ENCODE assay signal across 27 cellular contexts in the genomic region with DNA sequence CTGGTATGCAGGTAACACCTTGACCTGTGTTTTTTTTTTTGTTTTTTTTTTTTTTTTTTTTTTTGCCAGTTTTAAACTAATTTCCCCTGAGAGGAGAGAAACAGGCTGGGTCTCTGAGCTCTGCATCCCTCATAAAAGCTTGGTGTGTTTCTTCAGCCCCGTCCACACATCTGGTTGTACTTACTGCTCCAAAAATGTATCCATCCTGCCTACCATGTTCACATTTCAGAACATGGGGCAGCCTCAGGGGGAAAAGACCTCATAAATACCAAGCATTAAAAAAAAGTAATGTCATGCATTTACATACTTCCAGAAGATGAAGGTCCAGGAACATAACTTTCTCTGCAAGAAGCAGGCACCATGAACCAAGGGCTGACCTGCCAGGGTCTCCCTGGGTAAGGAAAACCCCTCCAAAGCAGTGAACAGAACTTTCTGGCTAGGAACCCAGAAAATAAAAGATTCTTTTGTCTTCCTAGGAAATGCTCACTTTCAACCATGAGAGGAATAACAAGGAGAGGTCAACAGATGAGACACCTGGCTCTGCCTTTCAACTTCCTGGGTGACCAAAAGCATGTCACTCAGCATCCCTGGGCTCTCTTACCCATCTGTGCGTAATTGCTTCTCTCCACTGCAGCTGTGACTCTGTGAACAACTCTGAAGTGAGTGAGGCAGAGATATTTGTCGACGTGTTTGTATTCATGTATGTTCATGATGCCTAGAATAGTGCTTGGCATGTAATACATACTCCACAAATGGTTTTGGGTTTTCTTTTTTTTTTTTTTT.
DNase-seq lines count a peak whose midpoint lies in the region; ATAC-seq, FAIRE-seq and TF ChIP-seq lines count a peak whose summit lies in the region.
"Had no signal": no experiment of that assay in that cellular context is flagged by ENCODE, and none has a peak within 500 bp of the region (broad histone marks: within the 10 kb centered on the region; RNA-seq: fewer than 3 reads in every experiment).

No MANE protein-coding gene starts in this region.

- H3K9me3 ChIP-seq in adipocyte (ENCODE audit: control insufficient read depth, low read length), result peaks cover 3% of the 10 kb centered on the region

- H3K9ac ChIP-seq in adipocyte (ENCODE audit: low read length), result no peak overlapping the region
- H3K9ac ChIP-seq: BLaER1 treated with 17β-estradiol and CSF1 and Interleukin-3, amounts not matched to agents 10 nM and 100 nM; KMS-11 had no signal

- no peak for TF ChIP-seq CTCF in foreskin fibroblast (IDR thresholded peaks at IDR 0.05; ENCODE audit: low read depth, low read length)

- peaks cover 40% of the 10 kb centered on the region for H3K4me1 ChIP-seq in adipocyte (ENCODE audit: control insufficient read depth, insufficient read depth, low read length)
- H3K4me1 ChIP-seq: Caco-2 had no signal

- peak; percentile 36 for FAIRE-seq in HTR-8/SVneo (lab: Jason Lieb, UNC)
- FAIRE-seq: GM12892, H1, RCC 7860 had no signal

- H3K27me3 ChIP-seq in adipocyte (replicated peaks; ENCODE audit: control insufficient read depth, insufficient read depth, low read length), result no peaks in the 10 kb centered on the region
- H3K27me3 ChIP-seq: BLaER1 treated with 17β-estradiol and CSF1 and Interleukin-3, amounts not matched to agents 10 nM and 100 nM had no signal

- no peak overlapping the region for H3K4me3 Mint-ChIP-seq in activated CD4-positive, alpha-beta T cell treated with anti-CD3 and anti-CD28 coated beads, Interleukin-2, amount 10 ng/mL, durations not matched to agents 7 days and 5 days
- H3K4me3 Mint-ChIP-seq: CD4-positive, alpha-beta memory T cell had no signal

- intact Hi-C loops in sciatic nerve (cut with DNase I), result no loop called here

- H3K27me3 Mint-ChIP-seq in activated CD4-positive, alpha-beta T cell treated with anti-CD3 and anti-CD28 coated beads, Interleukin-2, amount 10 ng/mL, durations not matched to agents 7 days and 5 days, result peaks cover 16% of the 10 kb centered on the region

- no peak for DNase-seq in HTR-8/SVneo (ENCODE audit: insufficient read length, low spot score)
- DNase-seq in adipocyte (ENCODE audit: low read depth), result peak; percentile 69
- peak; percentile 40 to 81 for DNase-seq in foreskin fibroblast
- no peak for DNase-seq in sciatic nerve (ENCODE audit: low spot score)
- DNase-seq in activated CD4-positive, alpha-beta T cell treated with anti-CD3 and anti-CD28 coated beads, Interleukin-2, amount 10 ng/mL, durations not matched to agents 7 days and 5 days, result no peak
- no peak for DNase-seq in activated naive CD4-positive, alpha-beta T cell treated with Interleukin-2 at 50 U/mL for 16 hours
- DNase-seq in AG08395 (ENCODE audit: low spot score), result no peak
- DNase-seq: Caco-2; CD4-positive, alpha-beta memory T cell; DMS 273 treated with DMSO at 0.1 percent for 48 hours; DND-41; MV-4-11; NCI-H1105 treated with DMSO at 0.1 percent for 48 hours; NCI-H1694; NCI-H2081; NCI-H446; NCI-H526; OCI-M1; SHP77 had no signal

- H3K9me3 Mint-ChIP-seq in activated CD4-positive, alpha-beta T cell treated with anti-CD3 and anti-CD28 coated beads, Interleukin-2, amount 10 ng/mL, durations not matched to agents 7 days and 5 days, result no peaks in the 10 kb centered on the region

- H3K4me1 Mint-ChIP-seq in activated CD4-positive, alpha-beta T cell treated with anti-CD3 and anti-CD28 coated beads, Interleukin-2, amount 10 ng/mL, durations not matched to agents 7 days and 5 days, result no peaks in the 10 kb centered on the region
- H3K4me1 Mint-ChIP-seq: CD4-positive, alpha-beta memory T cell had no signal

- POLR2A ChIA-PET in activated CD4-positive, alpha-beta T cell treated with anti-CD3 and anti-CD28 coated beads, Interleukin-2, amount 10 ng/mL, durations not matched to agents 7 days and 5 days (lab: Charles Lee), result no interaction called here

- no peak overlapping the region for H3K27ac Mint-ChIP-seq in activated CD4-positive, alpha-beta T cell treated with anti-CD3 and anti-CD28 coated beads, Interleukin-2, amount 10 ng/mL, durations not matched to agents 7 days and 5 days
- H3K27ac Mint-ChIP-seq: CD4-positive, alpha-beta memory T cell had no signal

- no peaks in the 10 kb centered on the region for H3K36me3 ChIP-seq in adipocyte (ENCODE audit: control insufficient read depth, insufficient read depth, low read length, severe bottlenecking)
- H3K36me3 ChIP-seq: BLaER1 treated with 17β-estradiol and CSF1 and Interleukin-3, amounts not matched to agents 10 nM and 100 nM had no signal

- ATAC-seq in sciatic nerve (peak; percentile 69), GM18519 (IDR thresholded peaks at IDR 0.05; ENCODE audit: low FRiP score, unreplicated experiment) (no peak)
- ATAC-seq: HCT116 had no signal

- H3K36me3 Mint-ChIP-seq in activated CD4-positive, alpha-beta T cell treated with anti-CD3 and anti-CD28 coated beads, Interleukin-2, amount 10 ng/mL, durations not matched to agents 7 days and 5 days (ENCODE audit: low read depth), result no peaks in the 10 kb centered on the region
- H3K36me3 Mint-ChIP-seq: CD4-positive, alpha-beta memory T cell had no signal

- H3K4me3 ChIP-seq in adipocyte (ENCODE audit: low read length) (no peak overlapping the region), foreskin fibroblast (ENCODE audit: low read depth in 1 of 2, low read length in 2 of 2) (no peak overlapping the region)
- H3K4me3 ChIP-seq: BLaER1 treated with 17β-estradiol and CSF1 and Interleukin-3, amounts not matched to agents 10 nM and 100 nM; SK-N-MC had no signal

- CTCF ChIA-PET in activated CD4-positive, alpha-beta T cell treated with anti-CD3 and anti-CD28 coated beads, Interleukin-2, amount 10 ng/mL, durations not matched to agents 7 days and 5 days (lab: Charles Lee), result no interaction called here

Comparison
In these comparisons a context has a peak if more than half of its experiments do, and no peak if none do; other contexts are left out.
1. DNase-seq: peak in adipocyte (single experiment) and foreskin fibroblast (2 of 2); none in HTR-8/SVneo (single experiment), sciatic nerve (single experiment), activated CD4-positive, alpha-beta T cell treated with anti-CD3 and anti-CD28 coated beads, Interleukin-2, amount 10 ng/mL, durations not matched to agents 7 days and 5 days (single experiment), activated naive CD4-positive, alpha-beta T cell treated with Interleukin-2 at 50 U/mL for 16 hours (single experiment) and AG08395 (single experiment).